Comparison of ENCODE assay signal across 2 cellular contexts in genomic region chr7:39896840-39897239, GRCh38.
TF ChIP-seq lines count a peak whose summit lies in the region.

No MANE protein-coding gene starts in this region.

TF ChIP-seq in GM23338, 12 proteins besides CTCF, POLR2A, EP300 and RAD21 (continued from another document):
- TF ChIP-seq EZH2 (IDR thresholded peaks at IDR 0.05; ENCODE audit: low read depth, unreplicated experiment) (no peak), ETS1 (IDR thresholded peaks at IDR 0.05) (no peak), NANOG (IDR thresholded peaks at IDR 0.05; ENCODE audit: borderline replicate concordance) (no peak), STAT1 (IDR thresholded peaks at IDR 0.05; ENCODE audit: unreplicated experiment) (no peak), ZNF331 (CRISPR knock-in tag; IDR thresholded peaks at IDR 0.05; ENCODE audit: low read depth) (no peak), EZH2phosphoT487 (IDR thresholded peaks at IDR 0.05; ENCODE audit: unreplicated experiment) (no peak), ZNF114 (CRISPR knock-in tag; IDR thresholded peaks at IDR 0.05) (no peak), POLR2AphosphoS5 (IDR thresholded peaks at IDR 0.05; ENCODE audit: low read depth) (no peak), CREB1 (CRISPR knock-in tag; IDR thresholded peaks at IDR 0.05; ENCODE audit: low read depth) (no peak), ZNF462 (CRISPR knock-in tag; IDR thresholded peaks at IDR 0.05) (no peak), REST (IDR thresholded peaks at IDR 0.05; ENCODE audit: unreplicated experiment) (no peak)

TF ChIP-seq in WTC11, 78 proteins besides CTCF, POLR2A, EP300 and RAD21 (continued from another document):
- TF ChIP-seq MLX (CRISPR knock-in tag; IDR thresholded peaks at IDR 0.05) (no peak), ZNF425 (CRISPR knock-in tag; conservative IDR thresholded peaks at IDR 0.05) (no peak), ZNF138 (CRISPR knock-in tag; conservative IDR thresholded peaks at IDR 0.05) (no peak), IRF1 (CRISPR knock-in tag; IDR thresholded peaks at IDR 0.05) (no peak), NR3C1 (CRISPR knock-in tag; conservative IDR thresholded peaks at IDR 0.05; ENCODE audit: low read depth) (no peak), ELF4 (CRISPR knock-in tag; IDR thresholded peaks at IDR 0.05; ENCODE audit: low read depth) (no peak), JUN (CRISPR knock-in tag; IDR thresholded peaks at IDR 0.05) (no peak)
